In the genomic region with DNA sequence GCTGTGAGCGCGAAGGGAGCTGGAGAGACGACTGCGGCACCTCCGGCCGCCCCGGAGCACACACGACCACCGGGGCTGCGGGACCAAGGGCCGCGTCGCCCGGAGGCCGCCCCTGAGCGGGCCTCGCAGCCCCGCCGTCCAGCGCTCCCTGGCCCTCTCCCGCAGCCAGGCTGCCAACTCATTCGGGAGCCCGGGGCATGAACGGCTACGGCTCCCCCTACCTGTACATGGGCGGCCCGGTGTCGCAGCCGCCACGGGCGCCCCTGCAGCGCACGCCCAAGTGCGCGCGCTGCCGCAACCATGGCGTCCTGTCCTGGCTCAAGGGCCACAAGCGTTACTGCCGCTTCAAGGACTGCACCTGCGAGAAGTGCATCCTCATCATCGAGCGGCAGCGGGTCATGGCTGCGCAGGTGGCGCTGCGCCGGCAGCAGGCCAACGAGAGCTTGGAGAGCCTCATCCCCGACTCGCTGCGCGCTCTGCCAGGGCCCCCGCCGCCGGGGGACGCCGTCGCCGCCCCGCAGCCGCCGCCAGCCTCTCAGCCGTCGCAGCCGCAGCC, we compare ENCODE assay signal across 12 cellular contexts. TPM values are rescaled to one million over a fixed set of nuclear protein-coding genes. Genes with fewer than 3 reads are reported as not detected.
A peak's percentile ranks its signal among the peaks of the same experiment; 100 is the strongest.
DNase-seq lines count a peak whose midpoint lies in the region; TF ChIP-seq lines count a peak whose summit lies in the region.
"Had no signal": no experiment of that assay in that cellular context is flagged by ENCODE, and none has a peak within 500 bp of the region (broad histone marks: within the 10 kb centered on the region; RNA-seq: fewer than 3 reads in every experiment).

No MANE protein-coding gene starts in this region.

- WGBS in sigmoid colon, 2 donors: 1% methylated on average over 66 of the region's 66 CpGs

- peaks cover 49% of the 10 kb centered on the region for H3F3A ChIP-seq in neural progenitor cell (ENCODE audit: low read depth)

- H3K27ac ChIP-seq in neural progenitor cell: no peak overlapping the region
- H3K27ac ChIP-seq in sigmoid colon: no peak overlapping the region

- peak overlapping the region; percentile 27 for H3K4me3 Mint-ChIP-seq in neural progenitor cell
- H3K4me3 Mint-ChIP-seq: stimulated activated naive CD8-positive, alpha-beta T cell treated with anti-CD3 and anti-CD28 coated beads, Interleukin-15, Interleukin-2, amounts not matched to agents 100 ng/mL and 50 ng/mL, for 24 hours had no signal

- H3K4me1 ChIP-seq in neural progenitor cell (peaks cover 37% of the 10 kb centered on the region), sigmoid colon (peaks cover 0 to 32% (median 28%) of the 10 kb centered on the region in 4 donors)

- H3K36me3 ChIP-seq in neural progenitor cell (no peaks in the 10 kb centered on the region), sigmoid colon (no peaks in the 10 kb centered on the region)

- H3K9me3 ChIP-seq in neural progenitor cell (ENCODE audit: low read depth): no peaks in the 10 kb centered on the region
- H3K9me3 ChIP-seq in sigmoid colon: no peaks in the 10 kb centered on the region

- H3K27me3 ChIP-seq in neural progenitor cell (peaks cover 98% of the 10 kb centered on the region), sigmoid colon (peaks cover 61 to 100% (median 95%) of the 10 kb centered on the region in 3 donors)

- peak overlapping the region; percentile 85 for H3K4me2 ChIP-seq in neural progenitor cell

- peaks cover 31% of the 10 kb centered on the region for H4K20me1 ChIP-seq in neural progenitor cell (ENCODE audit: low read depth)

- DNase-seq in GM20000 (ENCODE audit: low spot score) (peak; percentile 46), NCI-H1105 treated with DMSO at 0.1 percent for 48 hours (lab: John Stamatoyannopoulos, UW) (peak; percentile 66), ecto neural progenitor cell (ENCODE audit: low spot score) (peak; percentile 78), neural progenitor cell (ENCODE audit: low spot score) (peak; percentile 78), superior temporal gyrus (ENCODE audit: extremely low spot score) (no peak), hepatic stellate cell (ENCODE audit: low spot score) (no peak), A172 (ENCODE audit: low spot score) (no peak), sigmoid colon (no peak)
- DNase-seq: activated CD4-positive, alpha-beta T cell treated with anti-CD3 and anti-CD28 coated beads for 4 hours; central memory CD4-positive, alpha-beta T cell; small intestine had no signal

- intact Hi-C loops in sigmoid colon (cut with DNase I): no loop called here

- no peak for TF ChIP-seq EP300 in sigmoid colon (IDR thresholded peaks at IDR 0.05)

- H3K9me3 Mint-ChIP-seq in neural progenitor cell: no peaks in the 10 kb centered on the region
- H3K9me3 Mint-ChIP-seq: stimulated activated naive CD8-positive, alpha-beta T cell treated with anti-CD3 and anti-CD28 coated beads, Interleukin-15, Interleukin-2, amounts not matched to agents 100 ng/mL and 50 ng/mL, for 24 hours had no signal

- peak overlapping the region; percentile 55 for H3K4me3 ChIP-seq in neural progenitor cell
- H3K4me3 ChIP-seq in sigmoid colon: peak overlapping the region in 1 of 4 donors; percentile 13

- no peaks in the 10 kb centered on the region for H3K36me3 Mint-ChIP-seq in neural progenitor cell

- TF ChIP-seq CTCF in GM20000 (IDR thresholded peaks at IDR 0.05; ENCODE audit: extremely low read depth, missing control alignments): no peak
- peak; percentile 5 for TF ChIP-seq CTCF in neural progenitor cell (IDR thresholded peaks at IDR 0.05)
- no peak for TF ChIP-seq CTCF in sigmoid colon (IDR thresholded peaks at IDR 0.05)

- peaks cover 80% of the 10 kb centered on the region for H3K27me3 Mint-ChIP-seq in neural progenitor cell (ENCODE audit: insufficient read depth, low read depth)

- TF ChIP-seq POLR2A in sigmoid colon (IDR thresholded peaks at IDR 0.05): no peak

- peak overlapping the region; percentile 85 for H2AFZ ChIP-seq in neural progenitor cell (replicated peaks)

- no peak overlapping the region for H3K9ac ChIP-seq in neural progenitor cell

- H3K27ac Mint-ChIP-seq in neural progenitor cell: no peak overlapping the region

- no peaks in the 10 kb centered on the region for H3K79me2 ChIP-seq in neural progenitor cell (ENCODE audit: low read depth)

- H3K4me1 Mint-ChIP-seq in neural progenitor cell: peaks cover 40% of the 10 kb centered on the region

RNA-seq across cellular contexts. Expression of a gene that starts 0.4 kb away (rescaled TPM):
- total RNA-seq in neural progenitor cell (ENCODE audit: low replicate concordance) (0.41 and 0.90 TPM in 2 replicates), sigmoid colon (not detected)
- 0.24 TPM in 2 replicates for total RNA-seq in A172 (2014; rRNA removed; shearing (Covaris generic))
- polyA plus RNA-seq in sigmoid colon: not detected
- polyA plus RNA-seq: small intestine had no signal

Comparison
In these comparisons a context has a peak if more than half of its experiments do, and no peak if none do; other contexts are left out.
1. DNase-seq: peak in GM20000 (single experiment), NCI-H1105 treated with DMSO at 0.1 percent for 48 hours (single experiment), ecto neural progenitor cell (single experiment) and neural progenitor cell (single experiment); none in superior temporal gyrus (single experiment), hepatic stellate cell (single experiment), A172 (single experiment) and sigmoid colon (single experiment).